Comparison of ENCODE assay signal across 11 cellular contexts in genomic region chr7:7959979-7960670, GRCh38. TPM values are rescaled to one million over a fixed set of nuclear protein-coding genes. Genes with fewer than 3 reads are reported as not detected.
DNase-seq lines count a peak whose midpoint lies in the region; ATAC-seq and TF ChIP-seq lines count a peak whose summit lies in the region.
"Had no signal": no experiment of that assay in that cellular context is flagged by ENCODE, and none has a peak within 500 bp of the region (broad histone marks: within the 10 kb centered on the region; RNA-seq: fewer than 3 reads in every experiment).

No MANE protein-coding gene starts in this region.

- DNase-seq in stimulated activated naive B cell treated with anti-CD40 and anti-IgM and Interleukin-4, amounts not matched to agents 10 μg/mL and 1 μg/mL and 100 μg/mL, for 72 hours, result no peak
- DNase-seq in sigmoid colon (no peak), GOT3 (lab: John Stamatoyannopoulos, UW) (no peak), EL (no peak)
- DNase-seq: left cardiac atrium, NCI-H187 treated with DMSO at 0.1 percent for 48 hours had no signal

- H3K27me3 ChIP-seq in sigmoid colon, result no peaks in the 10 kb centered on the region
- H3K27me3 ChIP-seq: gastroesophageal sphincter had no signal

- no peaks in the 10 kb centered on the region for H3K36me3 ChIP-seq in sigmoid colon
- H3K36me3 ChIP-seq: gastroesophageal sphincter had no signal

- H3K9me3 ChIP-seq in sigmoid colon, result no peaks in the 10 kb centered on the region
- H3K9me3 ChIP-seq: gastroesophageal sphincter had no signal

- H3K4me1 ChIP-seq in sigmoid colon, result no peaks in the 10 kb centered on the region
- H3K4me1 ChIP-seq: gastroesophageal sphincter had no signal

- H3K9me3 Mint-ChIP-seq in stimulated activated naive B cell treated with anti-CD40 and anti-IgM and Interleukin-4, amounts not matched to agents 10 μg/mL and 1 μg/mL and 100 μg/mL, for 72 hours, result no peaks in the 10 kb centered on the region
- H3K9me3 Mint-ChIP-seq: neural crest cell had no signal

- H3K36me3 Mint-ChIP-seq in stimulated activated naive B cell treated with anti-CD40 and anti-IgM and Interleukin-4, amounts not matched to agents 10 μg/mL and 1 μg/mL and 100 μg/mL, for 72 hours, result no peaks in the 10 kb centered on the region

- TF ChIP-seq EP300 in sigmoid colon (IDR thresholded peaks at IDR 0.05), result no peak

- WGBS in sigmoid colon, 2 donors, result 88 to 92% methylated on average over 4 of the region's 4 CpGs

- TF ChIP-seq POLR2A in sigmoid colon (IDR thresholded peaks at IDR 0.05), result no peak

- no peaks in the 10 kb centered on the region for H3K27me3 Mint-ChIP-seq in stimulated activated naive B cell treated with anti-CD40 and anti-IgM and Interleukin-4, amounts not matched to agents 10 μg/mL and 1 μg/mL and 100 μg/mL, for 72 hours

- intact Hi-C loops in sigmoid colon (cut with DNase I), result loop anchor here (10.0 kb wide), 2 partner anchors 315 to 775 kb away; partner anchors contain the start of genes C1GALT1 and UMAD1

- H3K27ac Mint-ChIP-seq in stimulated activated naive B cell treated with anti-CD40 and anti-IgM and Interleukin-4, amounts not matched to agents 10 μg/mL and 1 μg/mL and 100 μg/mL, for 72 hours, result no peak overlapping the region

- ATAC-seq in GM19025 (IDR thresholded peaks at IDR 0.05; ENCODE audit: low read depth, unreplicated experiment) (peak; percentile 89), GM21717 (IDR thresholded peaks at IDR 0.05; ENCODE audit: unreplicated experiment) (peak; percentile 88), HG03103 (IDR thresholded peaks at IDR 0.05; ENCODE audit: low read depth, unreplicated experiment) (peak; percentile 78)
- peak; percentile 75 to 82 for ATAC-seq in stimulated activated naive B cell treated with anti-CD40 and anti-IgM and Interleukin-4, amounts not matched to agents 10 μg/mL and 1 μg/mL and 100 μg/mL, for 72 hours (replicated peaks)
- ATAC-seq: gastroesophageal sphincter, left cardiac atrium had no signal

- peaks cover 3 to 14% of the 10 kb centered on the region in 2 donors for H3K4me1 Mint-ChIP-seq in stimulated activated naive B cell treated with anti-CD40 and anti-IgM and Interleukin-4, amounts not matched to agents 10 μg/mL and 1 μg/mL and 100 μg/mL, for 72 hours
- H3K4me1 Mint-ChIP-seq: neural crest cell had no signal

- no peak for TF ChIP-seq CTCF in sigmoid colon (IDR thresholded peaks at IDR 0.05)

- H3K4me3 ChIP-seq in sigmoid colon, result no peak overlapping the region
- H3K4me3 ChIP-seq: gastroesophageal sphincter had no signal

- H3K4me3 Mint-ChIP-seq in stimulated activated naive B cell treated with anti-CD40 and anti-IgM and Interleukin-4, amounts not matched to agents 10 μg/mL and 1 μg/mL and 100 μg/mL, for 72 hours, result no peak overlapping the region
- H3K4me3 Mint-ChIP-seq: neural crest cell had no signal

- H3K27ac ChIP-seq in sigmoid colon, result no peak overlapping the region
- H3K27ac ChIP-seq: gastroesophageal sphincter had no signal

RNA-seq across cellular contexts. Expression of gene GLCCI1, which starts 8.5 kb away (rescaled TPM):
- 10 to 100 TPM in 2 of 4 donors, 1 to 10 TPM in 2; 3.8 to 17.7 (median 10.6) TPM for total RNA-seq in sigmoid colon
- polyA plus RNA-seq in sigmoid colon, result 1 to 10 TPM; 1.4 to 6.1 (median 2.4) TPM
